In the genomic region with DNA sequence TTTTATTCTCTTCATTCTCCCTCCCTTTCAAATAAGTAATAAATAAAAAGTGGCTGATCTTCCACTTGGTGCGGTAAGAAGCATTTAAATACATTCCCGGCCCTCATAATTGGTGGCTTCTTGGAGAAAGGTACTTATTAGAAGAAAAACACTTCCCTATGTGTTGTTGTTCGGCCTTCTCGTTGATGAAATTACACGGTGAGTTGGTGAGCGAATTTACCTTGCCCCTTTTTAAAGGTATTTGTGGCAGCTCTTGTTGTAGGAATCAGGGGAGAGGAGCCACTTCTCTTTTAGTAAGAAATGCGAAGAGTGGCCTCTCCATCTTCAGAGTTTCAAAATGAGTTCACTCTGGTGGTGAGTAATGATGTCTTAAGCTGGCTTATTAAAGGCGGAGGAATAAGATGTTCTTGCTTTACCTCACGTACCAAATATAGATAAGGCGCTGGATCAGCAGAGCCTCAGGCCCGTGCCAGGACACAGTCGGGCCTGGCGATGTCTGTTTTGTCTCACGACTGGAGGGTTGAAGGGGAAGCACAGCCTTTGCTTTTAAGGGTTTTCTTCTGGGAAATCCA, we compare ENCODE assay signal across 8 cellular contexts.
DNase-seq lines count a peak whose midpoint lies in the region; ATAC-seq and TF ChIP-seq lines count a peak whose summit lies in the region.

No MANE protein-coding gene starts in this region.

- no peak overlapping the region for H2AFZ ChIP-seq in hepatocyte

- no peaks in the 10 kb centered on the region for H4K20me1 ChIP-seq in hepatocyte (ENCODE audit: insufficient read depth, poor library complexity, severe bottlenecking)

- DNase-seq in AG08396 (ENCODE audit: low spot score): peak; percentile 19
- DNase-seq in hepatocyte (ENCODE audit: low spot score): peak; percentile 85
- no peak for DNase-seq in mesenteric fat pad (ENCODE audit: low spot score)
- DNase-seq in NCI-H146 (lab: John Stamatoyannopoulos, UW): no peak
- DNase-seq in activated CD4-positive, CD25-positive, alpha-beta regulatory T cell (lab: John Stamatoyannopoulos, UW): no peak
- DNase-seq in amniotic stem cell (lab: John Stamatoyannopoulos, UW): no peak

- H3K27ac ChIP-seq in hepatocyte: peak overlapping the region; percentile 95

- H3K9me2 ChIP-seq in hepatocyte (replicated peaks; ENCODE audit: insufficient read depth): no peaks in the 10 kb centered on the region

- no peaks in the 10 kb centered on the region for H3K9me3 ChIP-seq in hepatocyte (ENCODE audit: low read depth)

- peak overlapping the region; percentile 30 for H3K4me2 ChIP-seq in hepatocyte

- peak; percentile 63 for ATAC-seq in GM21447 (IDR thresholded peaks at IDR 0.05; ENCODE audit: unreplicated experiment)

- peaks cover 81% of the 10 kb centered on the region for H3K79me2 ChIP-seq in hepatocyte

- TF ChIP-seq CTCF in WI38 (IDR thresholded peaks at IDR 0.05; ENCODE audit: low read depth, low read length) (no peak), hepatocyte (IDR thresholded peaks at IDR 0.05; ENCODE audit: poor library complexity) (no peak)

- H3K36me3 ChIP-seq in hepatocyte (replicated peaks; ENCODE audit: insufficient read depth, low read depth): no peaks in the 10 kb centered on the region

- peaks cover 17% of the 10 kb centered on the region for H3K4me1 ChIP-seq in hepatocyte (ENCODE audit: insufficient read depth)

- H3K4me3 ChIP-seq in WI38 (ENCODE audit: low read depth, low read length) (peak overlapping the region; percentile 18; the same call in 1 of the 2 replicates), hepatocyte (no peak overlapping the region)

- no peaks in the 10 kb centered on the region for H3K27me3 ChIP-seq in hepatocyte

- WGBS in hepatocyte (ENCODE audit: low lambda C conversion rate, missing lambda C conversion rate): 63% methylated on average over 14 of the region's 14 CpGs

Comparison
In these comparisons a context has a peak if more than half of its experiments do, and no peak if none do; other contexts are left out.
1. DNase-seq: peak in AG08396 (single experiment) and hepatocyte (single experiment); none in mesenteric fat pad (single experiment), NCI-H146 (single experiment), activated CD4-positive, CD25-positive, alpha-beta regulatory T cell (0 of 4) and amniotic stem cell (single experiment).